Comparison of ENCODE assay signal across 8 cellular contexts in the genomic region with DNA sequence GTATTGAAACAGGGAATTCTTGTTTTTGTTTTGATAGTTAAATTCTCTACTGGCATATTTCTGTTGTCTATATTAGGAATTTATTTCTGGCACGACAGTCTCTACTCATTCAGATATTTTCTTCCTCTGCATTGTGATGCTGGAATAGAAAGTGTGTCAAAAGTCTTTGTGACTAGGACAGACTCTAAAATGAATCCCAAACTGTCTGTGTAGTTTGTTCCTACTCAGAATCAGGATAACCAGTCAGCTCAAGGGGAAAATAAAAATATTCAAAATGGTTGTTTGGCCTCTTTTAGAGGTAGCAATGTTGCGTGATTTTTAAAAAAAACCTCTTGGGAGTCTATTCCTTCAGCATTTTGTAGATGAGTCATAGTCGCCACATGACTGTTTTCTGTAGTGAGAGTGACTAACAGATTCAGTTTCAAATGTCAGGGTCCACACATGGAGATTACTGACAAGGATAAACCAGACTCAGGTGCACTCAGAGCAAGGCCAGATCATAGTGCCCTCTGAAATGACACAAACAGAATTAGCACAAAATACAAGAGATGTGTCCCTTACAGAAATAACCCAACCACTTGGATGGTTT. TPM values are rescaled to one million over a fixed set of nuclear protein-coding genes. Genes with fewer than 3 reads are reported as not detected.
A peak's percentile ranks its signal among the peaks of the same experiment; 100 is the strongest.
DNase-seq lines count a peak whose midpoint lies in the region; ATAC-seq and TF ChIP-seq lines count a peak whose summit lies in the region.

No MANE protein-coding gene starts in this region.

- CTCF ChIA-PET in Caco-2 (lab: Charles Lee): no interaction called here

- H3K27me3 ChIP-seq in Caco-2 (replicated peaks; ENCODE audit: control insufficient read depth, insufficient read depth, low read length): no peaks in the 10 kb centered on the region
- H3K27me3 ChIP-seq in endodermal cell (ENCODE audit: control insufficient read depth, insufficient read depth, low read length, poor library complexity, severe bottlenecking): no peaks in the 10 kb centered on the region

- peak overlapping the region; percentile 23 for H3K27ac Mint-ChIP-seq in activated naive CD8-positive, alpha-beta T cell
- no peak overlapping the region for H3K27ac Mint-ChIP-seq in stimulated activated naive B cell treated with anti-CD40 and anti-IgM and Interleukin-4, amounts not matched to agents 10 μg/mL and 1 μg/mL and 100 μg/mL, for 72 hours
- H3K27ac Mint-ChIP-seq in Caco-2 (ENCODE audit: unreplicated experiment) (no peak overlapping the region), endodermal cell (no peak overlapping the region)

- ATAC-seq in GM19035 (IDR thresholded peaks at IDR 0.05; ENCODE audit: unreplicated experiment): peak; percentile 99
- ATAC-seq in HG03097 (IDR thresholded peaks at IDR 0.05; ENCODE audit: low FRiP score, unreplicated experiment): peak; percentile 96
- ATAC-seq in stimulated activated naive B cell treated with anti-CD40 and anti-IgM and Interleukin-4, amounts not matched to agents 10 μg/mL and 1 μg/mL and 100 μg/mL, for 72 hours (replicated peaks): peak; percentile 98 to 99

- H3K36me3 ChIP-seq in Caco-2 (ENCODE audit: control insufficient read depth, insufficient read depth, low read length) (no peaks in the 10 kb centered on the region), endodermal cell (ENCODE audit: control insufficient read depth, insufficient read depth, low read length) (no peaks in the 10 kb centered on the region)

- DNase-seq in AG08396 (ENCODE audit: low spot score) (peak; percentile 56), Caco-2 (no peak), NCI-H1694 treated with DMSO at 0.1 percent for 48 hours (lab: John Stamatoyannopoulos, UW) (no peak), endodermal cell (no peak)
- peak; percentile 39 for DNase-seq in stimulated activated naive B cell treated with anti-CD40 and anti-IgM and Interleukin-4, amounts not matched to agents 10 μg/mL and 1 μg/mL and 100 μg/mL, for 72 hours

- no peak overlapping the region for H3K4me3 Mint-ChIP-seq in activated naive CD8-positive, alpha-beta T cell
- no peak overlapping the region for H3K4me3 Mint-ChIP-seq in stimulated activated naive B cell treated with anti-CD40 and anti-IgM and Interleukin-4, amounts not matched to agents 10 μg/mL and 1 μg/mL and 100 μg/mL, for 72 hours
- H3K4me3 Mint-ChIP-seq in Caco-2 (ENCODE audit: unreplicated experiment) (no peak overlapping the region), endodermal cell (no peak overlapping the region)

- H3K9ac ChIP-seq in endodermal cell (ENCODE audit: extremely low read depth, low read length, poor library complexity, severe bottlenecking): no peak overlapping the region

- peaks cover 3% of the 10 kb centered on the region for H3K27me3 Mint-ChIP-seq in activated naive CD8-positive, alpha-beta T cell
- H3K27me3 Mint-ChIP-seq in stimulated activated naive B cell treated with anti-CD40 and anti-IgM and Interleukin-4, amounts not matched to agents 10 μg/mL and 1 μg/mL and 100 μg/mL, for 72 hours: peaks cover 27 to 34% of the 10 kb centered on the region in 2 donors
- peaks cover under 1% of the 10 kb centered on the region for H3K27me3 Mint-ChIP-seq in Caco-2 (ENCODE audit: insufficient read depth, unreplicated experiment)
- peaks cover under 1% of the 10 kb centered on the region for H3K27me3 Mint-ChIP-seq in endodermal cell (ENCODE audit: insufficient read depth)

- H3K4me1 Mint-ChIP-seq in activated naive CD8-positive, alpha-beta T cell (ENCODE audit: low read depth): peaks cover 5% of the 10 kb centered on the region
- peaks cover 10 to 23% of the 10 kb centered on the region in 2 donors for H3K4me1 Mint-ChIP-seq in stimulated activated naive B cell treated with anti-CD40 and anti-IgM and Interleukin-4, amounts not matched to agents 10 μg/mL and 1 μg/mL and 100 μg/mL, for 72 hours
- no peaks in the 10 kb centered on the region for H3K4me1 Mint-ChIP-seq in Caco-2 (ENCODE audit: low read depth, unreplicated experiment)
- peaks cover 2% of the 10 kb centered on the region for H3K4me1 Mint-ChIP-seq in endodermal cell

- TF ChIP-seq CTCF in Caco-2 (IDR thresholded peaks at IDR 0.05; ENCODE audit: insufficient read depth in 1 of 2, low read depth in 1 of 2, low read length in 1 of 2, severe bottlenecking in 1 of 2, unreplicated experiment in 1 of 2) (no peak), endodermal cell (conservative IDR thresholded peaks at IDR 0.05) (no peak)

- H3K9me3 Mint-ChIP-seq in activated naive CD8-positive, alpha-beta T cell (ENCODE audit: low read depth): no peaks in the 10 kb centered on the region
- peaks cover 0 to 2% of the 10 kb centered on the region in 2 donors for H3K9me3 Mint-ChIP-seq in stimulated activated naive B cell treated with anti-CD40 and anti-IgM and Interleukin-4, amounts not matched to agents 10 μg/mL and 1 μg/mL and 100 μg/mL, for 72 hours
- H3K9me3 Mint-ChIP-seq in Caco-2 (ENCODE audit: unreplicated experiment) (no peaks in the 10 kb centered on the region), endodermal cell (peaks cover 4% of the 10 kb centered on the region)

- no peaks in the 10 kb centered on the region for H3K36me3 Mint-ChIP-seq in activated naive CD8-positive, alpha-beta T cell
- H3K36me3 Mint-ChIP-seq in stimulated activated naive B cell treated with anti-CD40 and anti-IgM and Interleukin-4, amounts not matched to agents 10 μg/mL and 1 μg/mL and 100 μg/mL, for 72 hours: no peaks in the 10 kb centered on the region
- no peaks in the 10 kb centered on the region for H3K36me3 Mint-ChIP-seq in Caco-2 (ENCODE audit: insufficient read depth, unreplicated experiment)
- H3K36me3 Mint-ChIP-seq in endodermal cell (ENCODE audit: low read depth): no peaks in the 10 kb centered on the region

- H3K9me3 ChIP-seq in Caco-2 (no peaks in the 10 kb centered on the region), endodermal cell (ENCODE audit: control insufficient read depth, low read length) (no peaks in the 10 kb centered on the region)

- POLR2A ChIA-PET in Caco-2 (lab: Charles Lee): no interaction called here

- intact Hi-C loops in Caco-2 (cut with micrococcal nuclease; ENCODE audit: unreplicated experiment): no loop called here

- H3K4me1 ChIP-seq in Caco-2: no peaks in the 10 kb centered on the region
- peaks cover 8% of the 10 kb centered on the region for H3K4me1 ChIP-seq in endodermal cell (ENCODE audit: control insufficient read depth, insufficient read depth, low read length)

- H3K4me3 ChIP-seq in Caco-2 (ENCODE audit: low read depth, low read length) (no peak overlapping the region), endodermal cell (ENCODE audit: low read length) (no peak overlapping the region)

- no TSS peak for BruUV-seq in Caco-2 (replicated peaks; lab: Mats Ljungman, UMichigan)

- WGBS in endodermal cell (ENCODE audit: insufficient coverage in 1 of 2, insufficient read length in 1 of 2), 2 experiments: 91 to 93% methylated on average over 2 to 3 of the region's 3 CpGs

- H3K27ac ChIP-seq in endodermal cell (ENCODE audit: low read depth, low read length): no peak overlapping the region

RNA-seq across cellular contexts. Expression of a gene that starts 13.1 kb away (rescaled TPM):
- not detected in 2 replicates for total RNA-seq in Caco-2 (2022)
- total RNA-seq in endodermal cell: under 1 TPM; 0.29 to 0.42 TPM
- polyA plus RNA-seq in endodermal cell (2013, experiment 1 of 2): 0.14 TPM
- 0.08 TPM for polyA plus RNA-seq in endodermal cell (2013, experiment 2 of 2)

Comparison
In these comparisons a context has a peak if more than half of its experiments do, and no peak if none do; other contexts are left out.
1. DNase-seq: peak in AG08396 (single experiment) and stimulated activated naive B cell treated with anti-CD40 and anti-IgM and Interleukin-4, amounts not matched to agents 10 μg/mL and 1 μg/mL and 100 μg/mL, for 72 hours (single experiment); none in Caco-2 (0 of 2), NCI-H1694 treated with DMSO at 0.1 percent for 48 hours (single experiment) and endodermal cell (single experiment).
2. Peak in every context shown above with its lines, with median percentiles within 50 percentile points of each other: ATAC-seq.